In genomic region chr11:73866586-73866996, GRCh38 we compare ENCODE assay signal across 9 cellular contexts. TPM values are rescaled to one million over a fixed set of nuclear protein-coding genes. Genes with fewer than 3 reads are reported as not detected.
DNase-seq lines count a peak whose midpoint lies in the region; ATAC-seq and TF ChIP-seq lines count a peak whose summit lies in the region.
"Had no signal": no experiment of that assay in that cellular context is flagged by ENCODE, and none has a peak within 500 bp of the region (broad histone marks: within the 10 kb centered on the region; RNA-seq: fewer than 3 reads in every experiment).

No MANE protein-coding gene starts in this region.

- peaks cover 38% of the 10 kb centered on the region for H3K36me3 Mint-ChIP-seq in nephron (ENCODE audit: low read depth)
- H3K36me3 Mint-ChIP-seq in activated CD4-positive, alpha-beta memory T cell treated with anti-CD3 and anti-CD28 coated beads, Interleukin-2, amount 10 ng/mL, durations not matched to agents 7 days and 5 days (ENCODE audit: low read depth): peaks cover 13% of the 10 kb centered on the region
- H3K36me3 Mint-ChIP-seq: activated naive CD4-positive, alpha-beta T cell treated with anti-CD3 and anti-CD28 coated beads, Interleukin-2, amount 50 U/mL, for 72 hours had no signal

- POLR2A ChIA-PET in activated CD4-positive, alpha-beta memory T cell treated with anti-CD3 and anti-CD28 coated beads, Interleukin-2, amount 10 ng/mL, durations not matched to agents 7 days and 5 days (lab: Charles Lee): interaction anchor here (1.2 to 1.6 kb wide), 2 partner anchors 9 to 11 kb away, joined by 3 to 6 read pairs; no protein-coding TSS in a partner anchor

- no peaks in the 10 kb centered on the region for H3K9me3 Mint-ChIP-seq in nephron
- no peaks in the 10 kb centered on the region for H3K9me3 Mint-ChIP-seq in activated CD4-positive, alpha-beta memory T cell treated with anti-CD3 and anti-CD28 coated beads, Interleukin-2, amount 10 ng/mL, durations not matched to agents 7 days and 5 days
- H3K9me3 Mint-ChIP-seq: activated naive CD4-positive, alpha-beta T cell treated with anti-CD3 and anti-CD28 coated beads, Interleukin-2, amount 50 U/mL, for 72 hours had no signal

- TF ChIP-seq EP300 in esophagus muscularis mucosa (IDR thresholded peaks at IDR 0.05): no peak

- DNase-seq in AG20443 (ENCODE audit: low spot score) (peak; percentile 72), NCI-H226 (peak; percentile 45), esophagus muscularis mucosa (ENCODE audit: extremely low spot score) (no peak), NCI-H2081 treated with DMSO at 0.1 percent for 48 hours (lab: John Stamatoyannopoulos, UW) (no peak)
- DNase-seq in activated CD4-positive, alpha-beta memory T cell treated with anti-CD3 and anti-CD28 coated beads, Interleukin-2, amount 10 ng/mL, durations not matched to agents 7 days and 5 days: no peak
- DNase-seq in activated CD4-positive, alpha-beta T cell treated with anti-CD3 and anti-CD28 coated beads for 4 hours: no peak

- CTCF ChIA-PET in activated CD4-positive, alpha-beta memory T cell treated with anti-CD3 and anti-CD28 coated beads, Interleukin-2, amount 10 ng/mL, durations not matched to agents 7 days and 5 days (lab: Charles Lee): no interaction called here

- 71% methylated on average over 2 of the region's 2 CpGs for WGBS in esophagus muscularis mucosa

- H3K27ac Mint-ChIP-seq in nephron: peak overlapping the region; percentile 51 to 79 (median 72)
- H3K27ac Mint-ChIP-seq in activated CD4-positive, alpha-beta memory T cell treated with anti-CD3 and anti-CD28 coated beads, Interleukin-2, amount 10 ng/mL, durations not matched to agents 7 days and 5 days: no peak overlapping the region
- H3K27ac Mint-ChIP-seq: activated naive CD4-positive, alpha-beta T cell treated with anti-CD3 and anti-CD28 coated beads, Interleukin-2, amount 50 U/mL, for 72 hours had no signal

- H3K4me3 Mint-ChIP-seq in nephron: no peak overlapping the region
- no peak overlapping the region for H3K4me3 Mint-ChIP-seq in activated CD4-positive, alpha-beta memory T cell treated with anti-CD3 and anti-CD28 coated beads, Interleukin-2, amount 10 ng/mL, durations not matched to agents 7 days and 5 days

- H3K4me1 ChIP-seq in esophagus muscularis mucosa: peaks cover 0 to 20% (median 17%) of the 10 kb centered on the region in 4 donors

- H3K4me1 Mint-ChIP-seq in nephron: peaks cover 21% of the 10 kb centered on the region
- peaks cover 4% of the 10 kb centered on the region for H3K4me1 Mint-ChIP-seq in activated CD4-positive, alpha-beta memory T cell treated with anti-CD3 and anti-CD28 coated beads, Interleukin-2, amount 10 ng/mL, durations not matched to agents 7 days and 5 days

- no peak for TF ChIP-seq POLR2A in esophagus muscularis mucosa (IDR thresholded peaks at IDR 0.05; ENCODE audit: low read depth)

- no peak for ATAC-seq in GM21737 (IDR thresholded peaks at IDR 0.05; ENCODE audit: unreplicated experiment)

- peak overlapping the region; percentile 48 to 69 (median 53) for H3K27ac ChIP-seq in esophagus muscularis mucosa (replicated peaks in 1 of 4)

- peaks cover 0 to 52% (median 25%) of the 10 kb centered on the region in 4 donors for H3K36me3 ChIP-seq in esophagus muscularis mucosa

- H3K4me3 ChIP-seq in esophagus muscularis mucosa: no peak overlapping the region

- intact Hi-C loops in esophagus muscularis mucosa (cut with DNase I): no loop called here

- no peaks in the 10 kb centered on the region for H3K9me3 ChIP-seq in esophagus muscularis mucosa

- no peak for TF ChIP-seq CTCF in esophagus muscularis mucosa (IDR thresholded peaks at IDR 0.05)
- no peak for TF ChIP-seq CTCF in nephron (IDR thresholded peaks at IDR 0.05; ENCODE audit: unreplicated experiment in 3 of 3)

- H3K27me3 ChIP-seq in esophagus muscularis mucosa: no peaks in the 10 kb centered on the region

- no peaks in the 10 kb centered on the region for H3K27me3 Mint-ChIP-seq in nephron (ENCODE audit: low read depth)
- H3K27me3 Mint-ChIP-seq in activated CD4-positive, alpha-beta memory T cell treated with anti-CD3 and anti-CD28 coated beads, Interleukin-2, amount 10 ng/mL, durations not matched to agents 7 days and 5 days: no peaks in the 10 kb centered on the region

RNA-seq across cellular contexts. Expression of gene COA4, which starts 10.1 kb away (rescaled TPM):
- 10 to 100 TPM; 53.3 to 73.2 (median 57.5) TPM for total RNA-seq in esophagus muscularis mucosa
- total RNA-seq in activated CD4-positive, alpha-beta memory T cell treated with anti-CD3 and anti-CD28 coated beads, Interleukin-2, amount 10 ng/mL, durations not matched to agents 7 days and 5 days: 10 to 100 TPM; 49.8 to 51.5 TPM

RNA-seq across cellular contexts. Expression of gene PAAF1, which starts 10.2 kb away (rescaled TPM):
- 10 to 100 TPM; 12.5 to 19.6 (median 18.1) TPM for total RNA-seq in esophagus muscularis mucosa
- total RNA-seq in activated CD4-positive, alpha-beta memory T cell treated with anti-CD3 and anti-CD28 coated beads, Interleukin-2, amount 10 ng/mL, durations not matched to agents 7 days and 5 days: 10 to 100 TPM; 21.6 TPM

Comparison
In these comparisons a context has a peak if more than half of its experiments do, and no peak if none do; other contexts are left out.
1. DNase-seq: peak in AG20443 (single experiment) and NCI-H226 (single experiment); none in esophagus muscularis mucosa (single experiment), activated CD4-positive, alpha-beta memory T cell treated with anti-CD3 and anti-CD28 coated beads, Interleukin-2, amount 10 ng/mL, durations not matched to agents 7 days and 5 days (single experiment), activated CD4-positive, alpha-beta T cell treated with anti-CD3 and anti-CD28 coated beads for 4 hours (0 of 2) and NCI-H2081 treated with DMSO at 0.1 percent for 48 hours (single experiment).